ENCODE assay signal across 35 cellular contexts in genomic region chr16:17058471-17058870, GRCh38.
"Had no signal": no experiment of that assay in that cellular context is flagged by ENCODE, and none has a peak within 500 bp of the region (broad histone marks: within the 10 kb centered on the region; RNA-seq: fewer than 3 reads in every experiment).

No MANE protein-coding gene starts in this region.

- H3K4me3 ChIP-seq: ascending aorta, breast epithelium, cardiac muscle cell, colonic mucosa, gastrocnemius medialis, heart right ventricle, hepatocyte had no signal

- H3K4me2 ChIP-seq: hepatocyte had no signal

- H3K4me3 Mint-ChIP-seq: activated B cell treated with CpG ODN at 0.5 μM for 24 hours; activated CD4-positive, alpha-beta memory T cell treated with anti-CD3 and anti-CD28 coated beads for 36 hours; activated CD8-positive, alpha-beta memory T cell treated with anti-CD3 and anti-CD28 coated beads, Interleukin-2, amount 10 ng/mL, durations not matched to agents 7 days and 5 days; activated CD8-positive, alpha-beta T cell treated with anti-CD3 and anti-CD28 coated beads, Interleukin-2, amount 10 ng/mL, durations not matched to agents 7 days and 5 days; activated naive CD8-positive, alpha-beta T cell treated with anti-CD3 and anti-CD28 coated beads, Interleukin-2, amount 10 ng/mL, durations not matched to agents 7 days and 5 days; activated T-cell treated with anti-CD3 and anti-CD28 coated beads, Interleukin-2, amount 50 U/mL, for 24 hours; activated T-cell treated with anti-CD3 and anti-CD28 coated beads, Interleukin-2, amount 50 U/mL, for 72 hours; brain; T-cell; T-helper 1 cell treated with Interleukin-12 subunit alpha and Interleukin-12 subunit beta and Interleukin-4 antibody, amounts not matched to agents 30 μg/mL and 1 μg/mL, for 36 hours; T-helper 2 cell treated with Interferon-gamma antibody and Interleukin-4, amounts not matched to agents 5 μg/mL and 100 μg/mL, for 36 hours had no signal

- H2AFZ ChIP-seq: hepatocyte had no signal

- H3K27me3 ChIP-seq: ascending aorta, breast epithelium, cardiac muscle cell, colonic mucosa, gastrocnemius medialis, hepatocyte had no signal

- H3K27ac ChIP-seq: ascending aorta, breast epithelium, cardiac muscle cell, colonic mucosa, epithelial cell of prostate, gastrocnemius medialis, heart right ventricle, hepatocyte, WERI-Rb-1 had no signal

- H3K79me2 ChIP-seq: hepatocyte had no signal

- H3K27ac Mint-ChIP-seq: activated B cell treated with CpG ODN at 0.5 μM for 24 hours; activated CD4-positive, alpha-beta memory T cell treated with anti-CD3 and anti-CD28 coated beads for 36 hours; activated CD8-positive, alpha-beta memory T cell treated with anti-CD3 and anti-CD28 coated beads, Interleukin-2, amount 10 ng/mL, durations not matched to agents 7 days and 5 days; activated CD8-positive, alpha-beta T cell treated with anti-CD3 and anti-CD28 coated beads, Interleukin-2, amount 10 ng/mL, durations not matched to agents 7 days and 5 days; activated naive CD8-positive, alpha-beta T cell treated with anti-CD3 and anti-CD28 coated beads, Interleukin-2, amount 10 ng/mL, durations not matched to agents 7 days and 5 days; activated T-cell treated with anti-CD3 and anti-CD28 coated beads, Interleukin-2, amount 50 U/mL, for 24 hours; activated T-cell treated with anti-CD3 and anti-CD28 coated beads, Interleukin-2, amount 50 U/mL, for 72 hours; T-cell; T-helper 1 cell treated with Interleukin-12 subunit alpha and Interleukin-12 subunit beta and Interleukin-4 antibody, amounts not matched to agents 30 μg/mL and 1 μg/mL, for 36 hours; T-helper 2 cell treated with Interferon-gamma antibody and Interleukin-4, amounts not matched to agents 5 μg/mL and 100 μg/mL, for 36 hours had no signal

- H3K9me3 Mint-ChIP-seq: activated B cell treated with CpG ODN at 0.5 μM for 24 hours; activated T-cell treated with anti-CD3 and anti-CD28 coated beads, Interleukin-2, amount 50 U/mL, for 24 hours; T-helper 1 cell treated with Interleukin-12 subunit alpha and Interleukin-12 subunit beta and Interleukin-4 antibody, amounts not matched to agents 30 μg/mL and 1 μg/mL, for 36 hours; T-helper 2 cell treated with Interferon-gamma antibody and Interleukin-4, amounts not matched to agents 5 μg/mL and 100 μg/mL, for 36 hours had no signal

- H3K9me3 ChIP-seq: ascending aorta, colonic mucosa, gastrocnemius medialis had no signal

- H3K36me3 Mint-ChIP-seq: activated CD8-positive, alpha-beta memory T cell treated with anti-CD3 and anti-CD28 coated beads, Interleukin-2, amount 10 ng/mL, durations not matched to agents 7 days and 5 days; activated naive CD4-positive, alpha-beta T cell treated with anti-CD3 and anti-CD28 coated beads, Interleukin-2, amount 50 U/mL, for 72 hours; activated naive CD8-positive, alpha-beta T cell treated with anti-CD3 and anti-CD28 coated beads, Interleukin-2, amount 10 ng/mL, durations not matched to agents 7 days and 5 days had no signal

- H3K36me3 ChIP-seq: ascending aorta, breast epithelium, cardiac muscle cell, colonic mucosa, gastrocnemius medialis, heart right ventricle, WERI-Rb-1 had no signal

- FAIRE-seq: endometrium, endothelial cell of umbilical vein had no signal

- H3K4me1 Mint-ChIP-seq: activated CD8-positive, alpha-beta memory T cell treated with anti-CD3 and anti-CD28 coated beads, Interleukin-2, amount 10 ng/mL, durations not matched to agents 7 days and 5 days; activated naive CD8-positive, alpha-beta T cell treated with anti-CD3 and anti-CD28 coated beads, Interleukin-2, amount 10 ng/mL, durations not matched to agents 7 days and 5 days; T-cell had no signal

- ATAC-seq: activated CD4-positive, CD25-positive, alpha-beta regulatory T cell treated with anti-CD3 and anti-CD28 coated beads, Interleukin-2, amount 50 U/mL, for 24 hours; activated CD8-positive, alpha-beta memory T cell treated with anti-CD3 and anti-CD28 coated beads, Interleukin-2, amount 10 ng/mL, durations not matched to agents 7 days and 5 days; activated CD8-positive, alpha-beta T cell treated with anti-CD3 and anti-CD28 coated beads, Interleukin-2, amount 10 ng/mL, durations not matched to agents 7 days and 5 days; activated naive CD4-positive, alpha-beta T cell treated with anti-CD3 and anti-CD28 coated beads, Interleukin-2, amount 50 U/mL, for 72 hours; activated T-cell treated with anti-CD3 and anti-CD28 coated beads, Interleukin-2, amount 50 U/mL, for 72 hours; gastrocnemius medialis; heart right ventricle; T-cell had no signal

- DNase-seq: activated B cell treated with CpG ODN at 0.5 μM for 24 hours; activated CD4-positive, alpha-beta memory T cell treated with anti-CD3 and anti-CD28 coated beads for 36 hours; activated CD4-positive, alpha-beta T cell treated with anti-CD3 and anti-CD28 coated beads for 48 hours; activated CD4-positive, alpha-beta T cell treated with anti-CD3 and anti-CD28 coated beads, Interleukin-2, amount 50 U/mL, for 1 hour; activated CD8-positive, alpha-beta memory T cell treated with anti-CD3 and anti-CD28 coated beads, Interleukin-2, amount 10 ng/mL, durations not matched to agents 7 days and 5 days; activated CD8-positive, alpha-beta memory T cell treated with anti-CD3 and anti-CD28 coated beads, Interleukin-2, amount 50 U/mL, for 48 hours; activated CD8-positive, alpha-beta T cell treated with anti-CD3 and anti-CD28 coated beads, Interleukin-2, amount 10 ng/mL, durations not matched to agents 7 days and 5 days; activated gamma-delta T cell treated with Interleukin-2 at 50 U/mL for 16 hours; activated naive CD4-positive, alpha-beta T cell treated with Interleukin-2 at 50 U/mL for 16 hours; activated naive CD8-positive, alpha-beta T cell treated with anti-CD3 and anti-CD28 coated beads, Interleukin-2, amount 10 ng/mL, durations not matched to agents 7 days and 5 days; activated T-cell treated with anti-CD3 and anti-CD28 coated beads for 4 hours; activated T-cell treated with anti-CD3 and anti-CD28 coated beads, Interleukin-2, amount 50 U/mL, for 24 hours; activated T-cell treated with anti-CD3 and anti-CD28 coated beads, Interleukin-2, amount 50 U/mL, for 72 hours; central memory CD4-positive, alpha-beta T cell; cerebellar nuclear complex; colonic mucosa; effector CD8-positive, alpha-beta T cell; foreskin fibroblast; gastrocnemius medialis; heart right ventricle; T-cell; T1000; WERI-Rb-1 had no signal

- H3K27me3 Mint-ChIP-seq: activated B cell treated with CpG ODN at 0.5 μM for 24 hours; activated CD4-positive, alpha-beta memory T cell treated with anti-CD3 and anti-CD28 coated beads for 36 hours; activated T-cell treated with anti-CD3 and anti-CD28 coated beads, Interleukin-2, amount 50 U/mL, for 24 hours; brain had no signal

- H3K4me1 ChIP-seq: ascending aorta, breast epithelium, colonic mucosa, gastrocnemius medialis, heart right ventricle had no signal
